Comparison of ENCODE assay signal across 13 cellular contexts in genomic region chr4:17812801-17813200, GRCh38. TPM values are rescaled to one million over a fixed set of nuclear protein-coding genes. Genes with fewer than 3 reads are reported as not detected.
DNase-seq lines count a peak whose midpoint lies in the region; ATAC-seq, FAIRE-seq and TF ChIP-seq lines count a peak whose summit lies in the region.
"Had no signal": no experiment of that assay in that cellular context is flagged by ENCODE, and none has a peak within 500 bp of the region (broad histone marks: within the 10 kb centered on the region; RNA-seq: fewer than 3 reads in every experiment).

No MANE protein-coding gene starts in this region.

- TF ChIP-seq CTCF in A549 (IDR thresholded peaks at IDR 0.05) (no peak), GM12865 (IDR thresholded peaks at IDR 0.05; ENCODE audit: insufficient read depth, low read depth, low read length, missing control alignments) (no peak), fibroblast of mammary gland (conservative IDR thresholded peaks at IDR 0.05; ENCODE audit: control insufficient read depth, insufficient read depth, low read depth, low read length) (no peak)

- CTCF ChIA-PET in A549 (lab: Yijun Ruan, JAX), result no interaction called here

- FAIRE-seq in A549 (lab: Jason Lieb, UNC), result no peak
- FAIRE-seq: colon, D721Med had no signal

- no peak for TF ChIP-seq POLR2A in A549 (IDR thresholded peaks at IDR 0.05; ENCODE audit: low read length)

- TF ChIP-seq EP300 in A549 (IDR thresholded peaks at IDR 0.05), result no peak

- peak overlapping the region; percentile 82 for H3K4me2 ChIP-seq in A549

- peak overlapping the region; percentile 91 for H3K9ac ChIP-seq in SK-N-MC (ENCODE audit: insufficient read length)
- H3K9ac ChIP-seq: parathyroid adenoma had no signal

- H3K27ac ChIP-seq in A549 (peak overlapping the region in 1 of 2 experiments; percentile 61; a peak in 1 of 6 replicates), SK-N-MC (no peak overlapping the region)
- H3K27ac ChIP-seq: parathyroid adenoma had no signal

- DNase-seq in A549 (ENCODE audit: low read depth in 1 of 2, low spot score in 1 of 2) (no peak), GM12865 (ENCODE audit: low read depth) (no peak), SK-N-MC (ENCODE audit: low read depth, low spot score) (no peak), fibroblast of mammary gland (ENCODE audit: low read depth) (peak; percentile 46), DMS53 treated with DMSO at 0.1 percent for 48 hours (lab: John Stamatoyannopoulos, UW; ENCODE audit: unreplicated experiment) (no peak), Ammon's horn (ENCODE audit: low spot score) (no peak)
- no peak for DNase-seq in stimulated activated CD4-positive, alpha-beta T cell treated with anti-CD3 and anti-CD28 coated beads, Interleukin-12 subunit alpha, Interleukin-12 subunit beta, amount 100 ng/mL, for 4 hours
- DNase-seq: activated CD4-positive, alpha-beta T cell treated with anti-CD3 and anti-CD28 coated beads for 1 hour; NCI-H526 had no signal

- H3K4me3 ChIP-seq in A549 (peak overlapping the region; percentile 75; the same call in 2 of the 3 replicates), GM12865 (ENCODE audit: low read depth, low read length) (peak overlapping the region; percentile 73), SK-N-MC (peak overlapping the region; percentile 88), fibroblast of mammary gland (ENCODE audit: control insufficient read depth, low read depth, low read length) (peak overlapping the region; percentile 91)

- H3K9me3 ChIP-seq in A549 (no peaks in the 10 kb centered on the region), SK-N-MC (ENCODE audit: low read depth, low read length) (no peaks in the 10 kb centered on the region)

- no peak for TF ChIP-seq RAD21 in A549 (conservative IDR thresholded peaks at IDR 0.05 in 1 of 2, IDR thresholded peaks at IDR 0.05 in 1 of 2)

- ATAC-seq in A549, result no peak
- ATAC-seq in HG03135 (IDR thresholded peaks at IDR 0.05; ENCODE audit: unreplicated experiment), result no peak

- peaks cover 33% of the 10 kb centered on the region for H3K36me3 ChIP-seq in SK-N-MC (ENCODE audit: insufficient read depth, low read length)

- H3K4me1 ChIP-seq in A549, result peaks cover 26% of the 10 kb centered on the region

- POLR2A ChIA-PET in A549 (lab: Yijun Ruan, JAX), result no interaction called here

- 57% methylated on average over 3 of the region's 3 CpGs for WGBS in A549 (ENCODE audit: missing lambda C conversion rate)

TF ChIP-seq in A549, 52 proteins besides CTCF, POLR2A, EP300 and RAD21:
- TF ChIP-seq JUN (IDR thresholded peaks at IDR 0.05), result no peak
- no peak for TF ChIP-seq BCL3 (IDR thresholded peaks at IDR 0.05)
- TF ChIP-seq KDM5A (IDR thresholded peaks at IDR 0.05), result no peak
- no peak for TF ChIP-seq TP53 (CRISPR knock-in tag; IDR thresholded peaks at IDR 0.05)
- TF ChIP-seq HMGXB4 (CRISPR knock-in tag; IDR thresholded peaks at IDR 0.05; ENCODE audit: borderline replicate concordance), result no peak

RNA-seq across cellular contexts. Expression of gene NCAPG, which starts 2.0 kb away (rescaled TPM):
- polyA plus RNA-seq in A549 (2011; rRNA removed) (22.3 and 36.4 TPM in 2 replicates), A549 (2017; fragmentation: RNase III; extraction: RNeasy Plus Mini Kit Qiagen cat#74134 plus additional on column Dnase treatment) (23.7 to 27.5 TPM (median 23.9 TPM) in 3 replicates)
- polyA plus RNA-seq in A549 (2012; cell fraction: cytosol; rRNA removed), result 7.8 and 8.5 TPM in 2 replicates
- 5.9 and 8.1 TPM in 2 replicates for polyA plus RNA-seq in A549 (2012; cell fraction: nucleus; rRNA removed)
- polyA minus RNA-seq in A549 (2011; rRNA and poly(A)+ RNA removed), result 8.0 and 10.5 TPM in 2 replicates

RNA-seq across cellular contexts. Expression of gene DCAF16, which starts 2.2 kb away (rescaled TPM):
- polyA plus RNA-seq in A549 (2011; rRNA removed), result 12.9 and 13.3 TPM in 2 replicates
- polyA plus RNA-seq in A549 (2012; cell fraction: cytosol; rRNA removed), result 6.9 and 7.4 TPM in 2 replicates
- polyA plus RNA-seq in A549 (2012; cell fraction: nucleus; rRNA removed), result 5.7 and 7.2 TPM in 2 replicates
- polyA plus RNA-seq in A549 (2017; fragmentation: RNase III; extraction: RNeasy Plus Mini Kit Qiagen cat#74134 plus additional on column Dnase treatment), result 6.3 to 7.9 TPM (median 6.8 TPM) in 3 replicates
- polyA minus RNA-seq in A549 (2011; rRNA and poly(A)+ RNA removed), result 9.5 and 11.2 TPM in 2 replicates

RNA-seq across cellular contexts. Expression of gene FAM184B, which starts 31.4 kb away (rescaled TPM):
- 0.01 TPM in 1 of 2 replicates, not detected in the other for polyA plus RNA-seq in A549 (2011; rRNA removed)
- under 0.01 and 0.01 TPM in 2 replicates for polyA plus RNA-seq in A549 (2012; cell fraction: cytosol; rRNA removed)
- not detected in 2 replicates for polyA plus RNA-seq in A549 (2012; cell fraction: nucleus; rRNA removed)
- polyA plus RNA-seq in A549 (2017; fragmentation: RNase III; extraction: RNeasy Plus Mini Kit Qiagen cat#74134 plus additional on column Dnase treatment), result 0.01 to 0.04 TPM in 2 of 3 replicates, not detected in the other
- not detected in 2 replicates for polyA minus RNA-seq in A549 (2011; rRNA and poly(A)+ RNA removed)
